Comparison of ENCODE assay signal across 34 cellular contexts in the genomic region with DNA sequence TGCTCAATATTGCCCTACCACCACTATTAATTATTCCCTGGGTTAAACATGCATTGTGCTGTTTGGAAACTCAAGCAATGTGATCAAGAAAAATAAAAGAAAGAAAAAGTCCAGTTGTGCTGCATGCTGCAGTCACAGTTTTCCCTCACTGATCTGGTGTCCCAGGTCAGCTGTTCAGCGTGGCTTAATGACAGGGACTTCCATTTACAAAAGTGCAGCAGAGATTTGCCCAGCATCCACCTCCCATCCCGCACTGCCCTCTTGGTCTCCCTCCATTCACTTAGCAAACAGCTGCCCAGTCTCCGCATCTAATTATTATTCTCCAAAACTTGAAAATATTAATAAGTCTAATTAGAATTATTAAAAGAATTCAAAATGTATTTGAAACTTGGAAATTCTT. TPM values are rescaled to one million over a fixed set of nuclear protein-coding genes. Genes with fewer than 3 reads are reported as not detected.
"Had no signal": no experiment of that assay in that cellular context is flagged by ENCODE, and none has a peak within 500 bp of the region (broad histone marks: within the 10 kb centered on the region; RNA-seq: fewer than 3 reads in every experiment).

No MANE protein-coding gene starts in this region.

- H3K4me3 ChIP-seq: SJCRH30, SK-N-MC had no signal

- DNase-seq: activated CD4-positive, alpha-beta T cell treated with anti-CD3 and anti-CD28 coated beads, Interleukin-2, amount 10 ng/mL, durations not matched to agents 24 days and 14 days; activated CD4-positive, alpha-beta T cell treated with anti-CD3 and anti-CD28 coated beads, Interleukin-2, amount 50 U/mL, for 4 hours; activated CD8-positive, alpha-beta T cell treated with anti-CD3 and anti-CD28 coated beads for 36 hours; activated effector memory CD4-positive, alpha-beta T cell treated with anti-CD3 and anti-CD28 coated beads, Interleukin-2, amount 50 U/mL, for 16 hours; activated naive CD4-positive, alpha-beta T cell; activated naive CD4-positive, alpha-beta T cell treated with anti-CD3 and anti-CD28 coated beads, Interleukin-2, amount 50 U/mL, for 16 hours; activated naive CD8-positive, alpha-beta T cell treated with anti-CD3 and anti-CD28 coated beads for 36 hours; activated T-cell treated with anti-CD3 and anti-CD28 coated beads, Interleukin-2, amount 50 U/mL, for 1 hour; activated T-cell treated with anti-CD3 and anti-CD28 coated beads, Interleukin-2, amount 50 U/mL, for 72 hours; amniotic stem cell; aorta; brain microvascular endothelial cell; MM.1S; MV-4-11; NCI-H1092; NCI-H1436 treated with DMSO at 0.1 percent for 48 hours; NCI-H1694 treated with DMSO at 0.1 percent for 48 hours; NCI-H2029; NCI-H345; NCI-H524 treated with DMSO at 0.1 percent for 48 hours; SHP77; SJCRH30; T1000; WERI-Rb-1 had no signal

- H3K4me1 ChIP-seq: SJCRH30 had no signal

- ATAC-seq: activated CD8-positive, alpha-beta T cell treated with anti-CD3 and anti-CD28 coated beads for 36 hours; activated T-cell treated with anti-CD3 and anti-CD28 coated beads, Interleukin-2, amount 50 U/mL, for 72 hours; activated T-helper 17 cell treated with anti-CD3 and anti-CD28 coated beads, Interleukin-2, amount 50 U/mL, for 72 hours; Panc1 had no signal

- H3K27ac ChIP-seq: brain microvascular endothelial cell, KMS-11, SJCRH30, SK-N-MC, WERI-Rb-1 had no signal

- H3K27me3 ChIP-seq: brain microvascular endothelial cell, SJCRH30 had no signal

- H3K9me3 ChIP-seq: SJCRH30 had no signal

- H3K36me3 ChIP-seq: brain microvascular endothelial cell, SJCRH30, WERI-Rb-1 had no signal

RNA-seq across cellular contexts. Expression of gene OR2T4, which starts 2.0 kb away (rescaled TPM):
- total RNA-seq: activated CD4-positive, alpha-beta T cell treated with anti-CD3 and anti-CD28 coated beads, Interleukin-2, amount 10 ng/mL, durations not matched to agents 24 days and 14 days; activated CD8-positive, alpha-beta memory T cell treated with anti-CD3 and anti-CD28 coated beads for 36 hours; activated CD8-positive, alpha-beta T cell treated with anti-CD3 and anti-CD28 coated beads for 36 hours; activated naive CD8-positive, alpha-beta T cell treated with anti-CD3 and anti-CD28 coated beads for 36 hours; activated T-cell treated with anti-CD3 and anti-CD28 coated beads, Interleukin-2, amount 50 U/mL, for 72 hours; activated T-helper 17 cell treated with anti-CD3 and anti-CD28 coated beads, Interleukin-2, amount 50 U/mL, for 72 hours; aorta; LHCN-M2; NCI-H460; RPMI7951; SJCRH30; T-helper 1 cell treated with Interleukin-12 subunit alpha and Interleukin-12 subunit beta and Interleukin-4 antibody, amounts not matched to agents 30 ng/mL and 1 ng/mL, for 36 hours; T-helper 2 cell treated with Interferon-gamma antibody and Interleukin-4, amounts not matched to agents 100 ng/mL and 5 ng/mL, for 36 hours had no signal

RNA-seq across cellular contexts. Expression of gene OR14C36, which starts 10.8 kb away (rescaled TPM):
- total RNA-seq: activated CD4-positive, alpha-beta T cell treated with anti-CD3 and anti-CD28 coated beads, Interleukin-2, amount 10 ng/mL, durations not matched to agents 24 days and 14 days; activated CD8-positive, alpha-beta memory T cell treated with anti-CD3 and anti-CD28 coated beads for 36 hours; activated CD8-positive, alpha-beta T cell treated with anti-CD3 and anti-CD28 coated beads for 36 hours; activated naive CD8-positive, alpha-beta T cell treated with anti-CD3 and anti-CD28 coated beads for 36 hours; activated T-cell treated with anti-CD3 and anti-CD28 coated beads, Interleukin-2, amount 50 U/mL, for 72 hours; activated T-helper 17 cell treated with anti-CD3 and anti-CD28 coated beads, Interleukin-2, amount 50 U/mL, for 72 hours; aorta; LHCN-M2; NCI-H460; RPMI7951; SJCRH30; T-helper 1 cell treated with Interleukin-12 subunit alpha and Interleukin-12 subunit beta and Interleukin-4 antibody, amounts not matched to agents 30 ng/mL and 1 ng/mL, for 36 hours; T-helper 2 cell treated with Interferon-gamma antibody and Interleukin-4, amounts not matched to agents 100 ng/mL and 5 ng/mL, for 36 hours had no signal

RNA-seq across cellular contexts. Expression of gene OR2T6, which starts 16.1 kb away (rescaled TPM):
- total RNA-seq: activated CD4-positive, alpha-beta T cell treated with anti-CD3 and anti-CD28 coated beads, Interleukin-2, amount 10 ng/mL, durations not matched to agents 24 days and 14 days; activated CD8-positive, alpha-beta memory T cell treated with anti-CD3 and anti-CD28 coated beads for 36 hours; activated CD8-positive, alpha-beta T cell treated with anti-CD3 and anti-CD28 coated beads for 36 hours; activated naive CD8-positive, alpha-beta T cell treated with anti-CD3 and anti-CD28 coated beads for 36 hours; activated T-cell treated with anti-CD3 and anti-CD28 coated beads, Interleukin-2, amount 50 U/mL, for 72 hours; activated T-helper 17 cell treated with anti-CD3 and anti-CD28 coated beads, Interleukin-2, amount 50 U/mL, for 72 hours; aorta; LHCN-M2; NCI-H460; RPMI7951; SJCRH30; T-helper 1 cell treated with Interleukin-12 subunit alpha and Interleukin-12 subunit beta and Interleukin-4 antibody, amounts not matched to agents 30 ng/mL and 1 ng/mL, for 36 hours; T-helper 2 cell treated with Interferon-gamma antibody and Interleukin-4, amounts not matched to agents 100 ng/mL and 5 ng/mL, for 36 hours had no signal

RNA-seq across cellular contexts. Expression of gene OR2M7, which starts 35.0 kb away (rescaled TPM):
- total RNA-seq: activated CD4-positive, alpha-beta T cell treated with anti-CD3 and anti-CD28 coated beads, Interleukin-2, amount 10 ng/mL, durations not matched to agents 24 days and 14 days; activated CD8-positive, alpha-beta memory T cell treated with anti-CD3 and anti-CD28 coated beads for 36 hours; activated CD8-positive, alpha-beta T cell treated with anti-CD3 and anti-CD28 coated beads for 36 hours; activated naive CD8-positive, alpha-beta T cell treated with anti-CD3 and anti-CD28 coated beads for 36 hours; activated T-cell treated with anti-CD3 and anti-CD28 coated beads, Interleukin-2, amount 50 U/mL, for 72 hours; activated T-helper 17 cell treated with anti-CD3 and anti-CD28 coated beads, Interleukin-2, amount 50 U/mL, for 72 hours; aorta; LHCN-M2; NCI-H460; RPMI7951; SJCRH30; T-helper 1 cell treated with Interleukin-12 subunit alpha and Interleukin-12 subunit beta and Interleukin-4 antibody, amounts not matched to agents 30 ng/mL and 1 ng/mL, for 36 hours; T-helper 2 cell treated with Interferon-gamma antibody and Interleukin-4, amounts not matched to agents 100 ng/mL and 5 ng/mL, for 36 hours had no signal

RNA-seq across cellular contexts. Expression of gene OR2T1, which starts 43.4 kb away (rescaled TPM):
- total RNA-seq: activated CD4-positive, alpha-beta T cell treated with anti-CD3 and anti-CD28 coated beads, Interleukin-2, amount 10 ng/mL, durations not matched to agents 24 days and 14 days; activated CD8-positive, alpha-beta memory T cell treated with anti-CD3 and anti-CD28 coated beads for 36 hours; activated CD8-positive, alpha-beta T cell treated with anti-CD3 and anti-CD28 coated beads for 36 hours; activated naive CD8-positive, alpha-beta T cell treated with anti-CD3 and anti-CD28 coated beads for 36 hours; activated T-cell treated with anti-CD3 and anti-CD28 coated beads, Interleukin-2, amount 50 U/mL, for 72 hours; activated T-helper 17 cell treated with anti-CD3 and anti-CD28 coated beads, Interleukin-2, amount 50 U/mL, for 72 hours; aorta; LHCN-M2; NCI-H460; RPMI7951; SJCRH30; T-helper 1 cell treated with Interleukin-12 subunit alpha and Interleukin-12 subunit beta and Interleukin-4 antibody, amounts not matched to agents 30 ng/mL and 1 ng/mL, for 36 hours; T-helper 2 cell treated with Interferon-gamma antibody and Interleukin-4, amounts not matched to agents 100 ng/mL and 5 ng/mL, for 36 hours had no signal
